ENCODE assay signal across 18 cellular contexts in the genomic region with DNA sequence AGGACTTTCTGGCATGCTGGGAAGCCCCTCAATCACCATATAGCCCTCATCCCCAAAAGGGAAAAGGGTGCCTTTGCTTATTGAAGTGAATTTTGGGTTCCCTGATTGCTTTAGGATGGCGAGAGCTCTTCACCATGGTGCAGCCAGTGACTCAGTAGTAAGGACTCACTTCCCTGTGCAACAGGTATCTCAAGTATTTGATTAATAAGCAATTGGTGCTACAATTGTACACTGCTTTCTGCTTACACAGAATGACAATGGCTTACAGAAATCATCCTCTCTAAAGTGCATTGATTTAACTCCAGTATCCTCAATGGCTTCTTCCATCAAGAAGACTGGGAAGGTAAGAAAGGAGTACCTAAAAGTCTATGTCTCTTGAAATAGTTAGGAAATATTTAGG. TPM values are rescaled to one million over a fixed set of nuclear protein-coding genes. Genes with fewer than 3 reads are reported as not detected.
DNase-seq lines count a peak whose midpoint lies in the region; ATAC-seq, FAIRE-seq and TF ChIP-seq lines count a peak whose summit lies in the region.
"Had no signal": no experiment of that assay in that cellular context is flagged by ENCODE, and none has a peak within 500 bp of the region (broad histone marks: within the 10 kb centered on the region; RNA-seq: fewer than 3 reads in every experiment).

No MANE protein-coding gene starts in this region.

- FAIRE-seq in bronchial epithelial cell (lab: Jason Lieb, UNC): peak; percentile 40
- FAIRE-seq: D721Med, G401.6, GM12892, H54 had no signal

- DNase-seq in bronchial epithelial cell (ENCODE audit: low read depth): peak; percentile 20
- DNase-seq in kidney tubule cell (ENCODE audit: low spot score): peak; percentile 45
- DNase-seq in COR-L47 (lab: John Stamatoyannopoulos, UW): no peak
- no peak for DNase-seq in NCI-H510A (lab: John Stamatoyannopoulos, UW)
- no peak for DNase-seq in Right ventricle myocardium superior
- DNase-seq: CD4-positive, CD25-positive, alpha-beta regulatory T cell; CD8-positive, alpha-beta T cell; DMS 273 treated with DMSO at 0.1 percent for 48 hours; DND-41; GOT3 had no signal

- POLR2A ChIA-PET in HEK293 (lab: Yijun Ruan, JAX): no interaction called here

- H3K4me3 ChIP-seq in HEK293 (ENCODE audit: low read depth, low read length) (no peak overlapping the region), bronchial epithelial cell (ENCODE audit: low read depth, low read length) (no peak overlapping the region)
- H3K4me3 ChIP-seq: BLaER1, HAP-1 had no signal

- no peak for TF ChIP-seq CTCF in HEK293 (tag by site-specific recombination; IDR thresholded peaks at IDR 0.05)
- no peak for TF ChIP-seq CTCF in bronchial epithelial cell (IDR thresholded peaks at IDR 0.05; ENCODE audit: insufficient read depth, low read length, severe bottlenecking)

- no peaks in the 10 kb centered on the region for H3K27me3 ChIP-seq in bronchial epithelial cell (ENCODE audit: control insufficient read depth, insufficient read depth, low read length)

- no peak overlapping the region for H3K27ac ChIP-seq in HEK293 (ENCODE audit: extremely low read depth, low read depth, low read length)
- H3K27ac ChIP-seq: BLaER1, C4-2B had no signal

- intact Hi-C loops in Right ventricle myocardium superior (cut with DNase I): no loop called here

- ATAC-seq in Right ventricle myocardium superior (ENCODE audit: poor library complexity): no peak
- ATAC-seq: CD8-positive, alpha-beta T cell had no signal

- H3K9me3 ChIP-seq in HEK293 (ENCODE audit: control insufficient read depth, insufficient read depth, low read depth, low read length): no peaks in the 10 kb centered on the region
- H3K9me3 ChIP-seq: HAP-1 had no signal

- no peaks in the 10 kb centered on the region for H3K4me1 ChIP-seq in HEK293 (ENCODE audit: control insufficient read depth, insufficient read depth, low read length)
- H3K4me1 ChIP-seq: BLaER1 had no signal

- CTCF ChIA-PET in HEK293 (lab: Yijun Ruan, JAX): interaction anchor here (0.6 kb wide), 1 partner anchor 57 kb away, joined by 3 read pairs; no protein-coding TSS in a partner anchor

- H3K36me3 ChIP-seq in HEK293 (ENCODE audit: control insufficient read depth in 2 of 2, insufficient read depth in 1 of 2, low read length in 2 of 2): no peaks in the 10 kb centered on the region
- no peaks in the 10 kb centered on the region for H3K36me3 ChIP-seq in bronchial epithelial cell (ENCODE audit: control insufficient read depth, insufficient read depth, low read length)
- H3K36me3 ChIP-seq: BLaER1, HAP-1 had no signal

TF ChIP-seq in HEK293, 187 proteins besides CTCF, POLR2A, EP300 and RAD21:
- TF ChIP-seq ZNF513 (tag by site-specific recombination; IDR thresholded peaks at IDR 0.05): no peak
- TF ChIP-seq SCRT2 (tag by site-specific recombination; IDR thresholded peaks at IDR 0.05): peak; percentile 60; the same call in 1 of the 2 replicates

RNA-seq across cellular contexts. Expression of gene PABIR2, which starts 50.1 kb away (rescaled TPM):
- total RNA-seq in bronchial epithelial cell (6.8 and 7.2 TPM in 2 replicates), Right ventricle myocardium superior (9.0 TPM)

Comparison
In these comparisons a context has a peak if more than half of its experiments do, and no peak if none do; other contexts are left out.
1. DNase-seq: peak in bronchial epithelial cell (single experiment) and kidney tubule cell (single experiment); none in COR-L47 (single experiment), NCI-H510A (single experiment) and Right ventricle myocardium superior (single experiment).